7 cellular contexts compared by ENCODE assay signal in the genomic region with DNA sequence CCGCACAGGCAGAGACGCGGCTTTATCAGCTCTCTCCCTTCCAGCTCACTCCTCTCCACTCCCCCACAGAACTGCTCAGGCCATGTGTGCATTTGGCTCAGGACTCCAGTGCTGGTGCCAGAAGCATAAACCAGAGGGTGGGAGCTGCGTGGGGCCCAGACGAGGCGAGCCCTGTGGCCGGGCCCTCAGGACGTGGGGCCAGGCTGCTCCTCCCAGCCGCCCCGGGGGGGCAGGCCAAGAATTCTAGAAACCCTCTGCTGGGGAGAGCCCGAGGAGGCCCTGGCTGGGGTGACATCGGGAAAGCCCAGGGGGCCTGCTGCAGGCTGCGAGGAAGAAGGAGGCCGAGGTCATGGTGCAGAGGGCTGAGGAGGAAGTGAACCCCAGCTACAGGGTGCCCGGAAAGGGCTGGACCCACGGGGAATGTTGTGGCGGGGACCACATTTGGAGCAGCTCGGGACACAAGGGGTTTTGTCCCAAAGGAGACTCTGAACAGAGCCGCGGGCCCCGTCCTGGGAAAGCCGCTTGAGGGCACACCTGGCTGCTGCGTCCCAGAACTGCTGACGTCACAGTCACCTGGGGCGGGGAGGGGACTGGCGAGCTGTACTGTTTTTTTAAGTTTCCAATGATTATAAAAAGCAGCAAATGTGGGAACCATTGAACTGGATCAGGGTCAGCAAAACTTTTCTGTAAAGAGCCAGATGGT.
DNase-seq lines count a peak whose midpoint lies in the region; ATAC-seq lines count a peak whose summit lies in the region.

No MANE protein-coding gene starts in this region.

- peak; percentile 35 for DNase-seq in RPMI7951 (ENCODE audit: low read depth)
- peak; percentile 83 for DNase-seq in fibroblast of gingiva (ENCODE audit: low read depth)
- DNase-seq in mucosa of gallbladder (ENCODE audit: low spot score), result peak; percentile 63
- peak; percentile 80 for DNase-seq in ureter (ENCODE audit: low spot score)
- no peak for DNase-seq in NCI-H2107 treated with DMSO at 0.1 percent for 48 hours (lab: John Stamatoyannopoulos, UW; ENCODE audit: unreplicated experiment)
- no peak for DNase-seq in NK-92 treated with Interleukin-12 subunit alpha and Interleukin-12 subunit beta, amount 100 ng/mL, for 24 hours (lab: John Stamatoyannopoulos, UW)

- no peak for ATAC-seq in GM18873 (IDR thresholded peaks at IDR 0.05; ENCODE audit: low FRiP score, unreplicated experiment)

Comparison
In these comparisons a context has a peak if more than half of its experiments do, and no peak if none do; other contexts are left out.
1. DNase-seq: peak in RPMI7951 (single experiment), fibroblast of gingiva (single experiment), mucosa of gallbladder (single experiment) and ureter (single experiment); none in NCI-H2107 treated with DMSO at 0.1 percent for 48 hours (single experiment) and NK-92 treated with Interleukin-12 subunit alpha and Interleukin-12 subunit beta, amount 100 ng/mL, for 24 hours (single experiment).